Comparison of ENCODE assay signal across 20 cellular contexts in the genomic region with DNA sequence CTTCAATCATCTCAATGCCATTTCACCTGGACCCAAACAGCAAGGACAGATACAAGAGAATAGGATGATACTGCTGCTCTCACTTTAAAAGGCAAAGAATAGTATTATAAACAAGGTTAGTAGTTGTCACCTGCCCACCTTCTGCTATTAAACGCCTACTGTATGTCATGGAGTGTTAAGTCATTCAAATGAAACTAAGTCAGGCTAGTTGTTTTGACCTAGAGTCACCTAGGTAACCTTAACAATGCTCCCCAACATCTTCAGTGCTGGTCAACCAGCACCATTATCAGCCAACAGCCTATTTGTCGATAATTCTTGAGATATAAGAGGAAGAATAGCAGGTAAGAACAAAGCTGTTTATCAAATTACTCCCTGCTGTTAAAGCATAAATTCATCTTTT.
"Had no signal": no experiment of that assay in that cellular context is flagged by ENCODE, and none has a peak within 500 bp of the region (broad histone marks: within the 10 kb centered on the region; RNA-seq: fewer than 3 reads in every experiment).

No MANE protein-coding gene starts in this region.

- H3K36me3 ChIP-seq: uterus had no signal

- FAIRE-seq: TTC549 had no signal

- H3K27me3 ChIP-seq: gastrocnemius medialis, heart right ventricle, right atrium auricular region, tibial nerve, uterus had no signal

- H3K4me1 ChIP-seq: uterus had no signal

- ATAC-seq: gastrocnemius medialis, heart right ventricle, left lobe of liver, mucosa of descending colon had no signal

- DNase-seq: activated B cell treated with CpG ODN at 0.5 μM for 24 hours; activated CD4-positive, alpha-beta T cell treated with anti-CD3 and anti-CD28 coated beads, Interleukin-2, amount 10 ng/mL, durations not matched to agents 7 days and 5 days; activated naive CD4-positive, alpha-beta T cell treated with anti-CD3 and anti-CD28 coated beads for 36 hours; dermis blood vessel endothelial cell; gastrocnemius medialis; heart right ventricle; mucosa of descending colon; occipital lobe; stimulated activated CD4-positive, alpha-beta T cell treated with anti-CD3 and anti-CD28 coated beads, Interleukin-15, amount 100 ng/mL, for 24 hours; stimulated activated CD4-positive, alpha-beta T cell treated with anti-CD3 and anti-CD28 coated beads, Interleukin-4, amount 100 ng/mL, for 1 hour; stimulated activated naive CD4-positive, alpha-beta T cell; T-helper 2 cell; uterus had no signal

- H3K4me3 Mint-ChIP-seq: activated B cell treated with CpG ODN at 0.5 μM for 24 hours; activated CD4-positive, alpha-beta T cell treated with anti-CD3 and anti-CD28 coated beads, Interleukin-2, amount 10 ng/mL, durations not matched to agents 7 days and 5 days; activated naive CD4-positive, alpha-beta T cell treated with anti-CD3 and anti-CD28 coated beads for 36 hours; nephron had no signal

- H3K9me3 Mint-ChIP-seq: activated B cell treated with CpG ODN at 0.5 μM for 24 hours; activated CD4-positive, alpha-beta T cell treated with anti-CD3 and anti-CD28 coated beads, Interleukin-2, amount 10 ng/mL, durations not matched to agents 7 days and 5 days; activated naive CD4-positive, alpha-beta T cell treated with anti-CD3 and anti-CD28 coated beads for 36 hours; activated T-helper 2 cell treated with anti-CD3 and anti-CD28 coated beads, Interferon-gamma antibody, Interleukin-2, Interleukin-4, amounts not matched to agents 10 μg/mL and 5 μg/mL and 100 μg/mL, durations not matched to agents 14 hours and 24 hours and 36 hours; nephron had no signal

- H3K4me3 ChIP-seq: gastrocnemius medialis, heart right ventricle, mucosa of descending colon, right atrium auricular region, tibial nerve, uterus had no signal

- H3K27ac ChIP-seq: gastrocnemius medialis, heart right ventricle, right atrium auricular region, tibial nerve, uterus had no signal

- H3K9me3 ChIP-seq: gastrocnemius medialis, heart right ventricle, mucosa of descending colon, right atrium auricular region, tibial nerve, uterus had no signal

- H3K27me3 Mint-ChIP-seq: activated B cell treated with CpG ODN at 0.5 μM for 24 hours; activated CD4-positive, alpha-beta T cell treated with anti-CD3 and anti-CD28 coated beads, Interleukin-2, amount 10 ng/mL, durations not matched to agents 7 days and 5 days; progenitor cell of endocrine pancreas had no signal

- H3K27ac Mint-ChIP-seq: activated B cell treated with CpG ODN at 0.5 μM for 24 hours; activated CD4-positive, alpha-beta T cell treated with anti-CD3 and anti-CD28 coated beads, Interleukin-2, amount 10 ng/mL, durations not matched to agents 7 days and 5 days; activated naive CD4-positive, alpha-beta T cell treated with anti-CD3 and anti-CD28 coated beads for 36 hours; activated T-helper 2 cell treated with anti-CD3 and anti-CD28 coated beads, Interferon-gamma antibody, Interleukin-2, Interleukin-4, amounts not matched to agents 10 μg/mL and 5 μg/mL and 100 μg/mL, durations not matched to agents 14 hours and 24 hours and 36 hours; nephron; progenitor cell of endocrine pancreas had no signal
